In genomic region chr22:41468381-41469217, GRCh38 we compare ENCODE assay signal across 1 cellular context.
TF ChIP-seq lines count a peak whose summit lies in the region.

TSS of gene ACO2 (plus strand) at chr22:41469117. CDS start at chr22:41469147, 30 bp downstream.
TSS of gene PHF5A (minus strand) at chr22:41468692. CDS start at chr22:41468653, 39 bp downstream.

TF ChIP-seq in GM12878, 131 proteins besides CTCF, POLR2A, EP300 and RAD21 (continued from another document and continues in another):
- TF ChIP-seq NKRF (conservative IDR thresholded peaks at IDR 0.05), result peak; percentile 79
- TF ChIP-seq BHLHE40 (IDR thresholded peaks at IDR 0.05; ENCODE audit: borderline replicate concordance in 1 of 2, low read depth in 2 of 2, low read length in 1 of 2), result peak; percentile 99 to 100
- TF ChIP-seq E4F1 (IDR thresholded peaks at IDR 0.05; ENCODE audit: borderline replicate concordance, partially characterized antibody), result peak; percentile 91
- peak; percentile 99 for TF ChIP-seq CREM (IDR thresholded peaks at IDR 0.05; ENCODE audit: low read depth)
- no peak for TF ChIP-seq ZNF24 (IDR thresholded peaks at IDR 0.05)
- no peak for TF ChIP-seq NFIC (IDR thresholded peaks at IDR 0.05; ENCODE audit: low read depth, low read length)
- peak; percentile 90 for TF ChIP-seq POLR2AphosphoS5 (IDR thresholded peaks at IDR 0.05; ENCODE audit: low read length)
- peak; percentile 93 for TF ChIP-seq RAD51 (IDR thresholded peaks at IDR 0.05)
- TF ChIP-seq CEBPB (IDR thresholded peaks at IDR 0.05; ENCODE audit: borderline replicate concordance in 1 of 2, low read depth in 2 of 2, low read length in 2 of 2), result no peak
- peak; percentile 93 for TF ChIP-seq TAF1 (IDR thresholded peaks at IDR 0.05; ENCODE audit: borderline replicate concordance, low read depth, low read length)
- no peak for TF ChIP-seq DPF2 (IDR thresholded peaks at IDR 0.05)
- TF ChIP-seq SKIL (IDR thresholded peaks at IDR 0.05; ENCODE audit: low read depth, poor library complexity, severe bottlenecking), result peak; percentile 85
- TF ChIP-seq E2F4 (IDR thresholded peaks at IDR 0.05; ENCODE audit: low read depth, low read length), result no peak
- no peak for TF ChIP-seq LARP7 (IDR thresholded peaks at IDR 0.05)
- TF ChIP-seq HCFC1 (IDR thresholded peaks at IDR 0.05; ENCODE audit: low read length), result peak; percentile 77
- TF ChIP-seq FOXK2 (IDR thresholded peaks at IDR 0.05), result peak; percentile 87
- TF ChIP-seq ZNF622 (IDR thresholded peaks at IDR 0.05), result no peak
- peak; percentile 66; the same call in 1 of the 2 replicates for TF ChIP-seq PAX5 (IDR thresholded peaks at IDR 0.05; ENCODE audit: borderline replicate concordance, low read depth, low read length)
- no peak for TF ChIP-seq SMC3 (IDR thresholded peaks at IDR 0.05; ENCODE audit: borderline replicate concordance, low read length)
- peak; percentile 95 for TF ChIP-seq GABPA (IDR thresholded peaks at IDR 0.05; ENCODE audit: low read depth)
- TF ChIP-seq ZBTB40 (IDR thresholded peaks at IDR 0.05; ENCODE audit: borderline replicate concordance), result peak; percentile 96
- TF ChIP-seq HSF1 (IDR thresholded peaks at IDR 0.05; ENCODE audit: low read depth, low read length), result 0 out of 2 replicates have a peak, but pooled peaks have one; percentile 63
- peak; percentile 79; the same call in 1 of the 2 replicates for TF ChIP-seq PML (IDR thresholded peaks at IDR 0.05; ENCODE audit: low read length)
- no peak for TF ChIP-seq MTA3 (IDR thresholded peaks at IDR 0.05; ENCODE audit: borderline replicate concordance, low read length)
- TF ChIP-seq ZNF207 (IDR thresholded peaks at IDR 0.05; ENCODE audit: borderline replicate concordance), result peak; percentile 85; the same call in 1 of the 2 replicates
- peak; percentile 77 for TF ChIP-seq E2F8 (IDR thresholded peaks at IDR 0.05; ENCODE audit: low read depth, partially characterized antibody)
- peak; percentile 92 for TF ChIP-seq NR2C2 (IDR thresholded peaks at IDR 0.05; ENCODE audit: borderline replicate concordance, control insufficient read depth, insufficient read length, low read depth)
- TF ChIP-seq MAX (IDR thresholded peaks at IDR 0.05; ENCODE audit: low read depth, low read length), result peak; percentile 52
- TF ChIP-seq EGR1 (IDR thresholded peaks at IDR 0.05; ENCODE audit: borderline replicate concordance in 1 of 2, low read depth in 2 of 2, low read length in 2 of 2), result no peak; a peak in 1 of 3 replicates
- TF ChIP-seq NRF1 (conservative IDR thresholded peaks at IDR 0.05; ENCODE audit: low read depth, low read length), result no peak
- TF ChIP-seq BACH1 (IDR thresholded peaks at IDR 0.05; ENCODE audit: borderline replicate concordance), result peak; percentile 49; the same call in 1 of the 2 replicates
- TF ChIP-seq PAX8 (IDR thresholded peaks at IDR 0.05), result no peak
- TF ChIP-seq SREBF1 (IDR thresholded peaks at IDR 0.05; ENCODE audit: low read length), result peak; percentile 71
- peak; percentile 99 for TF ChIP-seq RELB (IDR thresholded peaks at IDR 0.05; ENCODE audit: low read depth)
- TF ChIP-seq MEF2A (IDR thresholded peaks at IDR 0.05; ENCODE audit: insufficient read depth, low read depth, low read length), result 0 out of 2 replicates have a peak, but pooled peaks have one; percentile 1
- no peak for TF ChIP-seq KDM1A (IDR thresholded peaks at IDR 0.05; ENCODE audit: borderline replicate concordance)
- TF ChIP-seq ZBTB33 (IDR thresholded peaks at IDR 0.05), result peak; percentile 21; the same call in 1 of the 2 replicates
- peak; percentile 49; the same call in 1 of the 2 replicates for TF ChIP-seq SMAD5 (IDR thresholded peaks at IDR 0.05; ENCODE audit: low read depth)
- peak; percentile 71 for TF ChIP-seq NR2F1 (conservative IDR thresholded peaks at IDR 0.05)
- 0 out of 2 replicates have a peak, but pooled peaks have one; percentile 4 for TF ChIP-seq IRF4 (IDR thresholded peaks at IDR 0.05; ENCODE audit: low read depth, low read length)
